ENCODE assay signal across 14 cellular contexts in genomic region chr13:37446503-37446902, GRCh38.
A peak's percentile ranks its signal among the peaks of the same experiment; 100 is the strongest.
DNase-seq lines count a peak whose midpoint lies in the region; ATAC-seq, FAIRE-seq and TF ChIP-seq lines count a peak whose summit lies in the region.
"Had no signal": no experiment of that assay in that cellular context is flagged by ENCODE, and none has a peak within 500 bp of the region (broad histone marks: within the 10 kb centered on the region; RNA-seq: fewer than 3 reads in every experiment).

No MANE protein-coding gene starts in this region.

- peak overlapping the region; percentile 38 for H3K9ac ChIP-seq in astrocyte (ENCODE audit: low read length)
- H3K9ac ChIP-seq in smooth muscle cell (ENCODE audit: low read depth), result peak overlapping the region; percentile 72
- H3K9ac ChIP-seq: KMS-11 had no signal

- peak overlapping the region; percentile 87 for H3K27ac ChIP-seq in astrocyte (ENCODE audit: low read depth, low read length)
- no peak overlapping the region for H3K27ac ChIP-seq in heart left ventricle
- H3K27ac ChIP-seq in smooth muscle cell (ENCODE audit: low read depth), result peak overlapping the region; percentile 92
- H3K27ac ChIP-seq: adrenal gland, KMS-11 had no signal

- H3K4me3 Mint-ChIP-seq in astrocyte (ENCODE audit: unreplicated experiment), result no peak overlapping the region

- peak overlapping the region; percentile 95 for H3K27ac Mint-ChIP-seq in astrocyte (ENCODE audit: unreplicated experiment)

- H2AFZ ChIP-seq in astrocyte (ENCODE audit: low read depth, low read length) (no peak overlapping the region), smooth muscle cell (ENCODE audit: low read depth) (peak overlapping the region; percentile 12)

- peak; percentile 97 for FAIRE-seq in astrocyte (lab: Jason Lieb, UNC)
- FAIRE-seq: GM19239 had no signal

- no peak for TF ChIP-seq POLR2A in heart left ventricle (IDR thresholded peaks at IDR 0.05)

- no peaks in the 10 kb centered on the region for H3K36me3 Mint-ChIP-seq in astrocyte (ENCODE audit: low read depth, unreplicated experiment)

- no peaks in the 10 kb centered on the region for H4K20me1 ChIP-seq in astrocyte (ENCODE audit: insufficient read depth, low read length)
- H4K20me1 ChIP-seq in smooth muscle cell (ENCODE audit: low read depth), result no peaks in the 10 kb centered on the region

- H3K27me3 ChIP-seq in astrocyte (ENCODE audit: insufficient read depth, low read length) (no peaks in the 10 kb centered on the region), heart left ventricle (no peaks in the 10 kb centered on the region), smooth muscle cell (ENCODE audit: low read depth) (no peaks in the 10 kb centered on the region)
- H3K27me3 ChIP-seq: adrenal gland had no signal

- no peaks in the 10 kb centered on the region for H3K79me2 ChIP-seq in astrocyte (ENCODE audit: insufficient read depth, low read length)
- no peaks in the 10 kb centered on the region for H3K79me2 ChIP-seq in smooth muscle cell (ENCODE audit: low read depth)

- H3K27me3 Mint-ChIP-seq in astrocyte (ENCODE audit: low read depth, unreplicated experiment), result no peaks in the 10 kb centered on the region

- TF ChIP-seq CTCF in astrocyte (IDR thresholded peaks at IDR 0.05; ENCODE audit: insufficient read depth, low read depth, low read length) (no peak), heart left ventricle (IDR thresholded peaks at IDR 0.05) (no peak), smooth muscle cell (IDR thresholded peaks at IDR 0.05; ENCODE audit: borderline replicate concordance, insufficient read depth, poor library complexity, severe bottlenecking) (no peak)

- intact Hi-C loops in heart left ventricle (cut with DNase I), result no loop called here

- peak in 3 of 4 donors; percentile 30 to 56 (median 49) for ATAC-seq in heart left ventricle
- ATAC-seq in HG03439 (IDR thresholded peaks at IDR 0.05; ENCODE audit: unreplicated experiment), result no peak
- ATAC-seq: left colon had no signal

- H3K9me3 ChIP-seq in astrocyte (ENCODE audit: insufficient read depth, low read depth, low read length) (no peaks in the 10 kb centered on the region), heart left ventricle (no peaks in the 10 kb centered on the region), smooth muscle cell (replicated peaks; ENCODE audit: low read depth) (no peaks in the 10 kb centered on the region)
- H3K9me3 ChIP-seq: adrenal gland, HAP-1 had no signal

- peaks cover 6% of the 10 kb centered on the region for H3F3A ChIP-seq in smooth muscle cell (ENCODE audit: low read depth)

- WGBS in heart left ventricle, 4 donors, result 55 to 62% (median 60%) methylated on average over 3 of the region's 3 CpGs
- 0% methylated on average over 3 of the region's 3 CpGs for WGBS in smooth muscle cell (ENCODE audit: low lambda C conversion rate)

- H3K36me3 ChIP-seq in astrocyte (ENCODE audit: insufficient read depth, low read length), result no peaks in the 10 kb centered on the region
- H3K36me3 ChIP-seq in heart left ventricle, result no peaks in the 10 kb centered on the region
- no peaks in the 10 kb centered on the region for H3K36me3 ChIP-seq in smooth muscle cell (ENCODE audit: low read depth)
- H3K36me3 ChIP-seq: adrenal gland, HAP-1 had no signal

- H3K4me1 ChIP-seq in astrocyte (ENCODE audit: insufficient read depth, low read length), result peaks cover 11% of the 10 kb centered on the region
- no peaks in the 10 kb centered on the region for H3K4me1 ChIP-seq in heart left ventricle
- H3K4me1 ChIP-seq in smooth muscle cell (ENCODE audit: low read depth), result peaks cover 5% of the 10 kb centered on the region
- H3K4me1 ChIP-seq: adrenal gland, HAP-1 had no signal

- H3K4me2 ChIP-seq in astrocyte (ENCODE audit: low read length) (peak overlapping the region; percentile 25), smooth muscle cell (peak overlapping the region; percentile 50)
- H3K4me2 ChIP-seq: KMS-11 had no signal

- H3K4me1 Mint-ChIP-seq in astrocyte (ENCODE audit: low read depth, unreplicated experiment), result peaks cover 24% of the 10 kb centered on the region

- DNase-seq in HCEC 1CT (peak; percentile 95), astrocyte (ENCODE audit: low read depth) (peak; percentile 98), heart left ventricle (peak in 1 of 5 donors; percentile 35), smooth muscle cell (lab: John Stamatoyannopoulos, UW; ENCODE audit: unreplicated experiment) (peak; percentile 1), globus pallidus (ENCODE audit: low spot score) (no peak), DMS114 treated with DMSO at 0.1 percent for 48 hours (lab: John Stamatoyannopoulos, UW; ENCODE audit: unreplicated experiment) (no peak)
- DNase-seq in stimulated activated CD4-positive, alpha-beta T cell treated with anti-CD3 and anti-CD28 coated beads, Interleukin-2, amount 100 ng/mL, for 48 hours, result no peak
- DNase-seq: adrenal gland; left colon; stimulated activated naive CD4-positive, alpha-beta T cell treated with Interleukin-2 at 50 U/mL for 16 hours had no signal

- peaks cover 6% of the 10 kb centered on the region for H3K9me3 Mint-ChIP-seq in astrocyte (ENCODE audit: unreplicated experiment)

- H3K4me3 ChIP-seq in astrocyte (ENCODE audit: insufficient read depth, low read depth, low read length) (no peak overlapping the region), heart left ventricle (no peak overlapping the region), smooth muscle cell (no peak overlapping the region)
- H3K4me3 ChIP-seq: adrenal gland, HAP-1 had no signal

Comparison
In these comparisons a context has a peak if more than half of its experiments do, and no peak if none do; other contexts are left out.
1. DNase-seq: peak in HCEC 1CT (single experiment), astrocyte (single experiment) and smooth muscle cell (single experiment); none in globus pallidus (single experiment), DMS114 treated with DMSO at 0.1 percent for 48 hours (single experiment) and stimulated activated CD4-positive, alpha-beta T cell treated with anti-CD3 and anti-CD28 coated beads, Interleukin-2, amount 100 ng/mL, for 48 hours (0 of 2).
2. H3K27ac ChIP-seq: peak in astrocyte (single experiment) and smooth muscle cell (single experiment); none in heart left ventricle (0 of 12).